Comparison of ENCODE assay signal across 1 cellular context in the genomic region with DNA sequence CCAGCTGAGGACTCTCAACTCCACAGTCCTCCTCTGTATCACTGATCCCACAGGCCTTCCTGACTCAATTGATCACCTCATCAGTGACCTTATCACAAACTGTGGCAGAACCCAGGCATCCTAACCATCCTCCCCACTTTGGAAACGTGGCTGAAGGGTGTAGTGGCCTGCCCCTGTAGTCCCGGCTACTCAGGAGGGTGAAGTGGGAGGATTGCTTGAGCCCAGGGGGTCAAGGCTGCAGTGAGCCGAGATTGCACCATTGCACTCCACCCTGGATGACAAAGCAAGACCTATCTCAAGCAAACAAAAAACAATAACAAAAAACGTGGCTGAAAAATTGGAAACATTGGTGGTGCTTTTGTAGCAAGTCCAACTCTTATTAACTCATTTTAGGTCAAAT.
A peak's percentile ranks its signal among the peaks of the same experiment; 100 is the strongest.
TF ChIP-seq lines count a peak whose summit lies in the region.

No MANE protein-coding gene starts in this region.

TF ChIP-seq in GM12878, 131 proteins besides CTCF, POLR2A, EP300 and RAD21 (continued from another document):
- peak; percentile 83; the same call in 1 of the 2 replicates for TF ChIP-seq NFXL1 (IDR thresholded peaks at IDR 0.05; ENCODE audit: borderline replicate concordance)
